Comparison of ENCODE assay signal across 14 cellular contexts in genomic region chr17:73589096-73589980, GRCh38. TPM values are rescaled to one million over a fixed set of nuclear protein-coding genes. Genes with fewer than 3 reads are reported as not detected.
A peak's percentile ranks its signal among the peaks of the same experiment; 100 is the strongest.
DNase-seq lines count a peak whose midpoint lies in the region; ATAC-seq and TF ChIP-seq lines count a peak whose summit lies in the region.
"Had no signal": no experiment of that assay in that cellular context is flagged by ENCODE, and none has a peak within 500 bp of the region (broad histone marks: within the 10 kb centered on the region; RNA-seq: fewer than 3 reads in every experiment).

No MANE protein-coding gene starts in this region.

- no peaks in the 10 kb centered on the region for H3K27me3 Mint-ChIP-seq in T-helper 1 cell treated with Interleukin-12 subunit alpha and Interleukin-12 subunit beta and Interleukin-4 antibody, amounts not matched to agents 30 μg/mL and 1 μg/mL, for 36 hours (ENCODE audit: low read depth)
- H3K27me3 Mint-ChIP-seq in T-helper 17 cell, result no peaks in the 10 kb centered on the region
- no peaks in the 10 kb centered on the region for H3K27me3 Mint-ChIP-seq in neural crest cell (ENCODE audit: low read depth)
- H3K27me3 Mint-ChIP-seq: activated CD8-positive, alpha-beta memory T cell treated with anti-CD3 and anti-CD28 coated beads, Interleukin-2, amount 10 ng/mL, durations not matched to agents 7 days and 5 days had no signal

- no peak overlapping the region for H3K4me3 Mint-ChIP-seq in T-helper 1 cell treated with Interleukin-12 subunit alpha and Interleukin-12 subunit beta and Interleukin-4 antibody, amounts not matched to agents 30 μg/mL and 1 μg/mL, for 36 hours
- H3K4me3 Mint-ChIP-seq in T-helper 17 cell (no peak overlapping the region), neural crest cell (no peak overlapping the region)
- H3K4me3 Mint-ChIP-seq: activated CD8-positive, alpha-beta memory T cell treated with anti-CD3 and anti-CD28 coated beads, Interleukin-2, amount 10 ng/mL, durations not matched to agents 7 days and 5 days had no signal

- peaks cover 1% of the 10 kb centered on the region for H3K36me3 Mint-ChIP-seq in T-helper 1 cell treated with Interleukin-12 subunit alpha and Interleukin-12 subunit beta and Interleukin-4 antibody, amounts not matched to agents 30 μg/mL and 1 μg/mL, for 36 hours (ENCODE audit: low read depth)
- H3K36me3 Mint-ChIP-seq in T-helper 17 cell (ENCODE audit: low read depth) (no peaks in the 10 kb centered on the region), neural crest cell (ENCODE audit: low read depth) (no peaks in the 10 kb centered on the region)
- H3K36me3 Mint-ChIP-seq: activated CD8-positive, alpha-beta memory T cell treated with anti-CD3 and anti-CD28 coated beads, Interleukin-2, amount 10 ng/mL, durations not matched to agents 7 days and 5 days had no signal

- H3K9me3 Mint-ChIP-seq in T-helper 1 cell treated with Interleukin-12 subunit alpha and Interleukin-12 subunit beta and Interleukin-4 antibody, amounts not matched to agents 30 μg/mL and 1 μg/mL, for 36 hours, result no peaks in the 10 kb centered on the region
- no peaks in the 10 kb centered on the region for H3K9me3 Mint-ChIP-seq in neural crest cell

- peak overlapping the region; percentile 12 for H3K27ac Mint-ChIP-seq in T-helper 1 cell treated with Interleukin-12 subunit alpha and Interleukin-12 subunit beta and Interleukin-4 antibody, amounts not matched to agents 30 μg/mL and 1 μg/mL, for 36 hours
- peak overlapping the region; percentile 27 for H3K27ac Mint-ChIP-seq in T-helper 17 cell
- H3K27ac Mint-ChIP-seq in neural crest cell (ENCODE audit: unreplicated experiment), result peak overlapping the region; percentile 89
- H3K27ac Mint-ChIP-seq: activated CD8-positive, alpha-beta memory T cell treated with anti-CD3 and anti-CD28 coated beads, Interleukin-2, amount 10 ng/mL, durations not matched to agents 7 days and 5 days had no signal

- ATAC-seq in T-helper 17 cell, result no peak
- ATAC-seq: activated CD8-positive, alpha-beta memory T cell treated with anti-CD3 and anti-CD28 coated beads, Interleukin-2, amount 10 ng/mL, durations not matched to agents 7 days and 5 days; heart right ventricle had no signal

- no peak for DNase-seq in T-helper 1 cell
- peak; percentile 51 for DNase-seq in NCI-H187 treated with DMSO at 0.1 percent for 48 hours (lab: John Stamatoyannopoulos, UW)
- no peak for DNase-seq in T-helper 17 cell
- DNase-seq in neural crest cell (ENCODE audit: low read depth, low spot score), result no peak
- DNase-seq in UCSD-AML1 (lab: John Stamatoyannopoulos, UW; ENCODE audit: unreplicated experiment), result no peak
- DNase-seq in activated CD8-positive, alpha-beta memory T cell treated with anti-CD3 and anti-CD28 coated beads for 24 hours, result no peak
- no peak for DNase-seq in HuH-7.5 (ENCODE audit: low spot score)
- DNase-seq: activated CD8-positive, alpha-beta memory T cell treated with anti-CD3 and anti-CD28 coated beads, Interleukin-2, amount 10 ng/mL, durations not matched to agents 7 days and 5 days; aorta; heart right ventricle; retina had no signal

- H3K4me1 Mint-ChIP-seq in T-helper 1 cell treated with Interleukin-12 subunit alpha and Interleukin-12 subunit beta and Interleukin-4 antibody, amounts not matched to agents 30 μg/mL and 1 μg/mL, for 36 hours (ENCODE audit: low read depth), result peaks cover 51% of the 10 kb centered on the region
- H3K4me1 Mint-ChIP-seq in T-helper 17 cell (peaks cover 48% of the 10 kb centered on the region), neural crest cell (peaks cover 43% of the 10 kb centered on the region)

- TF ChIP-seq CTCF in neural crest cell (conservative IDR thresholded peaks at IDR 0.05), result no peak

- no peaks in the 10 kb centered on the region for H3K9me3 ChIP-seq in T-helper 17 cell (ENCODE audit: control insufficient read depth, low read length, poor library complexity, severe bottlenecking)
- H3K9me3 ChIP-seq: A549, heart right ventricle, suprapubic skin had no signal

RNA-seq across cellular contexts. Expression of gene SDK2, which starts 54.9 kb away (rescaled TPM):
- total RNA-seq in T-helper 17 cell (1 to 10 TPM; 1.4 TPM), neural crest cell (31.2 and 31.5 TPM in 2 replicates)

Comparison
In these comparisons a context has a peak if more than half of its experiments do, and no peak if none do; other contexts are left out.
1. H3K27ac Mint-ChIP-seq: peak in every context shown above with its lines; median percentile 89 in neural crest cell; 27 in T-helper 17 cell; 12 in T-helper 1 cell treated with Interleukin-12 subunit alpha and Interleukin-12 subunit beta and Interleukin-4 antibody, amounts not matched to agents 30 μg/mL and 1 μg/mL, for 36 hours.
2. RNA of gene SDK2, which starts 54.9 kb away (total RNA-seq): 31.2 to 31.5 TPM in neural crest cell; 1.4 TPM in T-helper 17 cell; every median in the first group is over 10 times any median in the second.